Comparison of ENCODE assay signal across 1 cellular context in the genomic region with DNA sequence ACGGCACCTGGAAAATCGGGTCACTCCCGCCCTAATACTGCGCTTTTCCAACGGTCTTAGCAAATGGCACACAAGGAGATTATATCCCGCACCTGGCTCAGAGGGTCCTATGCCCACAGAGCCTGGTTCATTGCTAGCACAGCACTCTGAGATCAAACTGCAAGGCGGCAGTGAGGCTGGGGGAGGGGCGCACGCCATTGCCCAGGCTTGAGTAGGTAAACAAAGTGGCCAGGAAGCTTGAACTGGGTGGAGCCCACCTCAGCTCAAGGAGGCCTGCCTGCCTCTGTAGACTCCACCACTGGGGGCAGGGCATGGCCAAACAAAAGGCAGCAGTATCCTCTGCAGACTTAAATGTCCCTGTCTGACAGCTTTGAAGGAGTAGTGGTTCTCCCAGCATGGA. TPM values are rescaled to one million over a fixed set of nuclear protein-coding genes. Genes with fewer than 3 reads are reported as not detected.
"Had no signal": no experiment of that assay in that cellular context is flagged by ENCODE, and none has a peak within 500 bp of the region (broad histone marks: within the 10 kb centered on the region; RNA-seq: fewer than 3 reads in every experiment).

No MANE protein-coding gene starts in this region.

RNA-seq across cellular contexts. Expression of a gene that starts 11.0 kb away (rescaled TPM):
- total RNA-seq: G401 had no signal
